In genomic region chr12:76111209-76111749, GRCh38 we compare ENCODE assay signal across 15 cellular contexts. TPM values are rescaled to one million over a fixed set of nuclear protein-coding genes. Genes with fewer than 3 reads are reported as not detected.
DNase-seq lines count a peak whose midpoint lies in the region; TF ChIP-seq lines count a peak whose summit lies in the region.
"Had no signal": no experiment of that assay in that cellular context is flagged by ENCODE, and none has a peak within 500 bp of the region (broad histone marks: within the 10 kb centered on the region; RNA-seq: fewer than 3 reads in every experiment).

No MANE protein-coding gene starts in this region.

- no peaks in the 10 kb centered on the region for H3K27me3 Mint-ChIP-seq in endodermal cell (ENCODE audit: insufficient read depth)
- no peaks in the 10 kb centered on the region for H3K27me3 Mint-ChIP-seq in neural crest cell (ENCODE audit: low read depth)
- H3K27me3 Mint-ChIP-seq in activated naive CD8-positive, alpha-beta T cell treated with anti-CD3 and anti-CD28 coated beads for 36 hours = peaks cover 6% of the 10 kb centered on the region

- CTCF ChIA-PET in HEK293 (lab: Yijun Ruan, JAX) = no interaction called here

- H3K36me3 ChIP-seq in HEK293 (ENCODE audit: control insufficient read depth in 2 of 2, insufficient read depth in 1 of 2, low read length in 2 of 2) = no peaks in the 10 kb centered on the region
- H3K36me3 ChIP-seq in endodermal cell (ENCODE audit: control insufficient read depth, insufficient read depth, low read length) = no peaks in the 10 kb centered on the region

- TF ChIP-seq CTCF in C4-2B (conservative IDR thresholded peaks at IDR 0.05) = no peak
- no peak for TF ChIP-seq CTCF in HEK293 (tag by site-specific recombination; IDR thresholded peaks at IDR 0.05)
- TF ChIP-seq CTCF in endodermal cell (conservative IDR thresholded peaks at IDR 0.05) = no peak
- TF ChIP-seq CTCF in neural crest cell (conservative IDR thresholded peaks at IDR 0.05) = no peak

- H3K4me1 Mint-ChIP-seq in endodermal cell = peaks cover 2% of the 10 kb centered on the region
- H3K4me1 Mint-ChIP-seq in neural crest cell = no peaks in the 10 kb centered on the region
- H3K4me1 Mint-ChIP-seq in activated naive CD8-positive, alpha-beta T cell treated with anti-CD3 and anti-CD28 coated beads for 36 hours = no peaks in the 10 kb centered on the region
- H3K4me1 Mint-ChIP-seq: CD4-positive, CD25-positive, alpha-beta regulatory T cell had no signal

- H3K27ac ChIP-seq in C4-2B (peak overlapping the region; percentile 17; the same call in 1 of the 2 replicates), HEK293 (ENCODE audit: extremely low read depth, low read depth, low read length) (no peak overlapping the region), endodermal cell (ENCODE audit: low read depth, low read length) (no peak overlapping the region)
- H3K27ac ChIP-seq: GM23248 had no signal

- H3K36me3 Mint-ChIP-seq in endodermal cell (ENCODE audit: low read depth) (no peaks in the 10 kb centered on the region), neural crest cell (ENCODE audit: low read depth) (no peaks in the 10 kb centered on the region)
- no peaks in the 10 kb centered on the region for H3K36me3 Mint-ChIP-seq in activated naive CD8-positive, alpha-beta T cell treated with anti-CD3 and anti-CD28 coated beads for 36 hours
- H3K36me3 Mint-ChIP-seq: CD4-positive, CD25-positive, alpha-beta regulatory T cell; CD8-positive, alpha-beta T cell had no signal

- H3K27ac Mint-ChIP-seq in endodermal cell (no peak overlapping the region), neural crest cell (ENCODE audit: unreplicated experiment) (peak overlapping the region; percentile 19)
- H3K27ac Mint-ChIP-seq in activated naive CD8-positive, alpha-beta T cell treated with anti-CD3 and anti-CD28 coated beads for 36 hours = no peak overlapping the region
- H3K27ac Mint-ChIP-seq: CD4-positive, CD25-positive, alpha-beta regulatory T cell; CD8-positive, alpha-beta T cell had no signal

- no peaks in the 10 kb centered on the region for H3K27me3 ChIP-seq in endodermal cell (ENCODE audit: control insufficient read depth, insufficient read depth, low read length, poor library complexity, severe bottlenecking)

- peak; percentile 6 for DNase-seq in endodermal cell
- no peak for DNase-seq in neural crest cell (ENCODE audit: low read depth, low spot score)
- DNase-seq in activated naive CD8-positive, alpha-beta T cell treated with anti-CD3 and anti-CD28 coated beads for 36 hours = no peak
- DNase-seq in NCI-H2029 (lab: John Stamatoyannopoulos, UW) = no peak
- DNase-seq: C1 segment of cervical spinal cord; Caco-2; CD4-positive, CD25-positive, alpha-beta regulatory T cell; CD8-positive, alpha-beta T cell; DMS153; DND-41; GM23248; H7; HCEC 1CT had no signal

- H3K9me3 ChIP-seq in HEK293 (ENCODE audit: control insufficient read depth, insufficient read depth, low read depth, low read length) (no peaks in the 10 kb centered on the region), endodermal cell (ENCODE audit: control insufficient read depth, low read length) (no peaks in the 10 kb centered on the region)
- H3K9me3 ChIP-seq: Caco-2 had no signal

- H3K4me3 ChIP-seq in HEK293 (ENCODE audit: low read depth, low read length) (no peak overlapping the region), endodermal cell (ENCODE audit: low read length) (no peak overlapping the region)
- H3K4me3 ChIP-seq: GM23248 had no signal

- no peaks in the 10 kb centered on the region for H3K4me1 ChIP-seq in HEK293 (ENCODE audit: control insufficient read depth, insufficient read depth, low read length)
- no peaks in the 10 kb centered on the region for H3K4me1 ChIP-seq in endodermal cell (ENCODE audit: control insufficient read depth, insufficient read depth, low read length)

- POLR2A ChIA-PET in HEK293 (lab: Yijun Ruan, JAX) = interaction anchor here (0.6 kb wide), 1 partner anchor 346 kb away, joined by 3 read pairs; no protein-coding TSS in a partner anchor

- H3K9me3 Mint-ChIP-seq in endodermal cell (no peaks in the 10 kb centered on the region), neural crest cell (no peaks in the 10 kb centered on the region)
- no peaks in the 10 kb centered on the region for H3K9me3 Mint-ChIP-seq in activated naive CD8-positive, alpha-beta T cell treated with anti-CD3 and anti-CD28 coated beads for 36 hours
- H3K9me3 Mint-ChIP-seq: CD8-positive, alpha-beta T cell had no signal

- H3K4me3 Mint-ChIP-seq in endodermal cell (no peak overlapping the region), neural crest cell (no peak overlapping the region)
- no peak overlapping the region for H3K4me3 Mint-ChIP-seq in activated naive CD8-positive, alpha-beta T cell treated with anti-CD3 and anti-CD28 coated beads for 36 hours
- H3K4me3 Mint-ChIP-seq: CD4-positive, CD25-positive, alpha-beta regulatory T cell; CD8-positive, alpha-beta T cell had no signal

- no peak overlapping the region for H3K9ac ChIP-seq in endodermal cell (ENCODE audit: extremely low read depth, low read length, poor library complexity, severe bottlenecking)
- H3K9ac ChIP-seq: GM23248 had no signal

- WGBS in endodermal cell (ENCODE audit: insufficient coverage in 1 of 2, insufficient read length in 1 of 2), 2 experiments = 88 to 100% methylated on average over 1 of the region's 1 CpG

TF ChIP-seq in HEK293, 187 proteins besides CTCF, POLR2A, EP300 and RAD21:
- TF ChIP-seq OSR2 (tag by site-specific recombination; IDR thresholded peaks at IDR 0.05) (no peak), ZNF280C (tag by site-specific recombination; IDR thresholded peaks at IDR 0.05) (no peak), ZNF366 (tag by site-specific recombination; conservative IDR thresholded peaks at IDR 0.05) (peak; percentile 77), ZNF776 (tag by site-specific recombination; IDR thresholded peaks at IDR 0.05; ENCODE audit: borderline replicate concordance) (no peak)

RNA-seq across cellular contexts. Expression of gene NAP1L1, which starts 26.8 kb away (rescaled TPM):
- total RNA-seq in endodermal cell = 100 to 1,000 TPM; 711 to 829 TPM
- polyA plus RNA-seq in endodermal cell (2013, experiment 1 of 2) = 1,267 TPM
- 1,250 TPM for polyA plus RNA-seq in endodermal cell (2013, experiment 2 of 2)
- total RNA-seq in neural crest cell = 1,116 and 1,117 TPM in 2 replicates
- 1,000 to 10,000 TPM; 1,148 to 1,176 TPM for total RNA-seq in activated naive CD8-positive, alpha-beta T cell treated with anti-CD3 and anti-CD28 coated beads for 36 hours
